8 cellular contexts compared by ENCODE assay signal in genomic region chr22:30326704-30327362, GRCh38. TPM values are rescaled to one million over a fixed set of nuclear protein-coding genes. Genes with fewer than 3 reads are reported as not detected.
DNase-seq lines count a peak whose midpoint lies in the region; ATAC-seq, FAIRE-seq and TF ChIP-seq lines count a peak whose summit lies in the region.

TBC1D10A (minus strand) TSS chr22:30326941; CDS start chr22:30326881, 60 bp downstream.

- H3K27me3 ChIP-seq in heart left ventricle (no peaks in the 10 kb centered on the region), tibial nerve (no peaks in the 10 kb centered on the region)

- TF ChIP-seq POLR2A in GM12892 (IDR thresholded peaks at IDR 0.05; ENCODE audit: low read depth, low read length) (peak; percentile 73; the same call in 1 of the 2 replicates), heart left ventricle (IDR thresholded peaks at IDR 0.05) (peak in 1 of 2 donors; percentile 96), tibial nerve (IDR thresholded peaks at IDR 0.05) (peak; percentile 69 to 88)

- intact Hi-C loops in heart left ventricle (cut with DNase I) = loop anchor here in 8 of 10 donors (1.0 to 5.0 kb wide), 8 partner anchors 30 to 60 kb away; partner anchors contain the start of genes CASTOR1 (in 6 of the 8), RNF215 (in 2 of the 8), CCDC157 (in 1 of the 8) and SF3A1 (in 1 of the 8)

- H3K4me1 ChIP-seq in heart left ventricle (peaks cover under 1 to 51% (median 37%) of the 10 kb centered on the region in 12 donors), tibial nerve (peaks cover 0 to 49% (median 33%) of the 10 kb centered on the region in 4 donors)

- DNase-seq in GM12892 (ENCODE audit: insufficient read length) (peak; percentile 100), NCI-H1436 (lab: John Stamatoyannopoulos, UW) (peak; percentile 94), T-helper 1 cell (peak; percentile 91 to 98 (median 95)), heart left ventricle (peak; percentile 91 to 95 (median 92)), pons (ENCODE audit: low spot score) (peak; percentile 82), tibial nerve (ENCODE audit: low spot score in 2 of 2) (peak; percentile 71 to 85)

- 0 to 1% (median 1%) methylated on average over 54 to 69 of the region's 69 CpGs for WGBS in adipose tissue, 3 donors
- 0 to 1% (median 1%) methylated on average over 21 to 69 of the region's 69 CpGs for WGBS in heart left ventricle, 4 donors
- WGBS in tibial nerve, 2 donors = 0 to 1% methylated on average over 37 to 40 of the region's 69 CpGs

- H3K9me3 ChIP-seq in heart left ventricle (no peaks in the 10 kb centered on the region), tibial nerve (no peaks in the 10 kb centered on the region)

- H3K36me3 ChIP-seq in heart left ventricle = peaks cover 0 to 19% (median 12%) of the 10 kb centered on the region in 9 donors
- peaks cover 0 to 17% (median 3%) of the 10 kb centered on the region in 3 donors for H3K36me3 ChIP-seq in tibial nerve

- TF ChIP-seq CTCF in heart left ventricle (IDR thresholded peaks at IDR 0.05) (no peak), tibial nerve (IDR thresholded peaks at IDR 0.05) (peak in 1 of 5 experiments; percentile 26)

- H3K4me3 ChIP-seq in heart left ventricle (peak within 1 kb of the TSS; percentile 64 to 100 (median 94)), tibial nerve (peak within 1 kb of the TSS; percentile 67 to 98 (median 84))

- ATAC-seq in HG02798 (IDR thresholded peaks at IDR 0.05; ENCODE audit: poor library complexity, unreplicated experiment) = peak; percentile 88
- ATAC-seq in heart left ventricle = peak; percentile 87 to 97 (median 93)

- FAIRE-seq in GM12892 (lab: Jason Lieb, UNC) = peak; percentile 95

- peak in 1 of 2 donors; percentile 69 for TF ChIP-seq EP300 in tibial nerve (IDR thresholded peaks at IDR 0.05)

- H3K27ac ChIP-seq in adipose tissue (ENCODE audit: low read depth, low read length) (peak within 1 kb of the TSS; percentile 2), heart left ventricle (peak within 1 kb of the TSS; percentile 48 to 95 (median 88)), tibial nerve (peak within 1 kb of the TSS; percentile 26 to 97 (median 90))

RNA-seq across cellular contexts. Expression of gene TBC1D10A, which starts in this region (rescaled TPM):
- polyA plus RNA-seq in GM12892 (2012; ENCODE audit: missing spikeins) = 11.7 TPM
- polyA plus RNA-seq in adipose tissue (10 to 100 TPM; 10.8 to 33.3 (median 17.8) TPM), heart left ventricle (1 to 10 TPM; 4.5 to 9.5 TPM)
- total RNA-seq in heart left ventricle (10 to 100 TPM in 1 of 9 donors, 1 to 10 TPM in 8; 4.3 to 10.1 (median 7.1) TPM), tibial nerve (10 to 100 TPM; 46.8 to 63.9 (median 52.1) TPM)

Comparison
In these comparisons a context has a peak if more than half of its experiments do, and no peak if none do; other contexts are left out.
1. Peak in every context shown above with its lines: DNase-seq, ATAC-seq, H3K4me3 ChIP-seq and H3K27ac ChIP-seq.
2. RNA of gene TBC1D10A (total RNA-seq): 46.8 to 63.9 TPM in tibial nerve; 4.3 to 10.1 TPM in heart left ventricle; every median in the first group is over 4 times any median in the second.
3. H3K27ac ChIP-seq: peak in every context shown above with its lines; median percentile 90 in tibial nerve; 88 in heart left ventricle; 2 in adipose tissue.